ENCODE assay signal across 1 cellular context in genomic region chr13:94601446-94602431, GRCh38.
TF ChIP-seq lines count a peak whose summit lies in the region.

Gene GPR180, plus strand, starts transcription at chr13:94601857. Its CDS starts 71 bp downstream, at chr13:94601928.

TF ChIP-seq in HEK293, 187 proteins besides CTCF, POLR2A, EP300 and RAD21 (continued from another document and continues in another):
- TF ChIP-seq ZBTB44 (tag by site-specific recombination; IDR thresholded peaks at IDR 0.05), result 0 out of 2 replicates have a peak, but pooled peaks have one; percentile 37
- peak; percentile 84; the same call in 1 of the 2 replicates for TF ChIP-seq KLF7 (tag by site-specific recombination; IDR thresholded peaks at IDR 0.05; ENCODE audit: borderline replicate concordance)
- TF ChIP-seq ZNF362 (tag by site-specific recombination; IDR thresholded peaks at IDR 0.05), result peak; percentile 48; the same call in 1 of the 2 replicates
- peak; percentile 30; the same call in 1 of the 2 replicates for TF ChIP-seq ZNF146 (tag by site-specific recombination; IDR thresholded peaks at IDR 0.05)
- no peak for TF ChIP-seq RBAK (tag by site-specific recombination; IDR thresholded peaks at IDR 0.05)
- TF ChIP-seq ZNF624 (tag by site-specific recombination; IDR thresholded peaks at IDR 0.05), result no peak
- peak; percentile 86 for TF ChIP-seq GLIS1 (tag by site-specific recombination; IDR thresholded peaks at IDR 0.05)
- no peak for TF ChIP-seq YY2 (tag by site-specific recombination; IDR thresholded peaks at IDR 0.05)
- peak; percentile 67; the same call in 1 of the 2 replicates for TF ChIP-seq ZFP69B (tag by site-specific recombination; IDR thresholded peaks at IDR 0.05)
- TF ChIP-seq ZFP37 (tag by site-specific recombination; IDR thresholded peaks at IDR 0.05), result peak; percentile 74; the same call in 1 of the 2 replicates
- peak; percentile 52 for TF ChIP-seq ZIC2 (tag by site-specific recombination; IDR thresholded peaks at IDR 0.05)
- no peak for TF ChIP-seq HOXD13 (CRISPR knock-in tag; IDR thresholded peaks at IDR 0.05; ENCODE audit: borderline replicate concordance)
- TF ChIP-seq ZNF221 (tag by site-specific recombination; IDR thresholded peaks at IDR 0.05; ENCODE audit: borderline replicate concordance), result no peak
- TF ChIP-seq ZNF645 (tag by site-specific recombination; IDR thresholded peaks at IDR 0.05), result no peak
- peak; percentile 89 for TF ChIP-seq ZNF341 (tag by site-specific recombination; IDR thresholded peaks at IDR 0.05; ENCODE audit: low read depth)
- no peak for TF ChIP-seq ZNF488 (tag by site-specific recombination; IDR thresholded peaks at IDR 0.05)
- peak; percentile 98 for TF ChIP-seq GLIS2 (tag by site-specific recombination; IDR thresholded peaks at IDR 0.05)
- peak; percentile 59; the same call in 1 of the 2 replicates for TF ChIP-seq KLF10 (tag by site-specific recombination; IDR thresholded peaks at IDR 0.05)
- no peak for TF ChIP-seq ZNF48 (tag by site-specific recombination; IDR thresholded peaks at IDR 0.05)
- 0 out of 2 replicates have a peak, but pooled peaks have one; percentile 60 for TF ChIP-seq ZBTB7A (tag by site-specific recombination; IDR thresholded peaks at IDR 0.05; ENCODE audit: low read depth)
- TF ChIP-seq ZNF692 (tag by site-specific recombination; IDR thresholded peaks at IDR 0.05), result peak; percentile 80
- no peak for TF ChIP-seq ZNF280C (tag by site-specific recombination; IDR thresholded peaks at IDR 0.05)
- no peak for TF ChIP-seq ZNF350 (tag by site-specific recombination; IDR thresholded peaks at IDR 0.05)
- TF ChIP-seq OSR2 (tag by site-specific recombination; IDR thresholded peaks at IDR 0.05), result peak; percentile 8; the same call in 1 of the 2 replicates
- peak; percentile 81 for TF ChIP-seq ZNF600 (tag by site-specific recombination; IDR thresholded peaks at IDR 0.05)
- no peak for TF ChIP-seq ZNF473 (tag by site-specific recombination; IDR thresholded peaks at IDR 0.05)
- 0 out of 2 replicates have a peak, but pooled peaks have one; percentile 30 for TF ChIP-seq ZNF121 (tag by site-specific recombination; IDR thresholded peaks at IDR 0.05)
- peak; percentile 88 for TF ChIP-seq ZNF449 (tag by site-specific recombination; IDR thresholded peaks at IDR 0.05)
- TF ChIP-seq ZBTB6 (tag by site-specific recombination; IDR thresholded peaks at IDR 0.05), result peak; percentile 95
- TF ChIP-seq ZNF132 (tag by site-specific recombination; IDR thresholded peaks at IDR 0.05; ENCODE audit: borderline replicate concordance), result no peak
- no peak for TF ChIP-seq ZNF548 (tag by site-specific recombination; IDR thresholded peaks at IDR 0.05)
- TF ChIP-seq ZNF704 (tag by site-specific recombination; IDR thresholded peaks at IDR 0.05), result 0 out of 2 replicates have a peak, but pooled peaks have one; percentile 49
- peak; percentile 76 for TF ChIP-seq KLF1 (tag by site-specific recombination; IDR thresholded peaks at IDR 0.05)
- TF ChIP-seq ZNF133 (tag by site-specific recombination; IDR thresholded peaks at IDR 0.05), result no peak
- TF ChIP-seq ZNF510 (tag by site-specific recombination; IDR thresholded peaks at IDR 0.05; ENCODE audit: insufficient replicate concordance), result peak; percentile 93
- TF ChIP-seq ZNF513 (tag by site-specific recombination; IDR thresholded peaks at IDR 0.05), result no peak; the same call in 1 of the 2 replicates
- no peak for TF ChIP-seq ZNF26 (tag by site-specific recombination; IDR thresholded peaks at IDR 0.05)
- no peak for TF ChIP-seq ZNF214 (tag by site-specific recombination; IDR thresholded peaks at IDR 0.05; ENCODE audit: borderline replicate concordance)
- TF ChIP-seq SP3 (tag by site-specific recombination; IDR thresholded peaks at IDR 0.05), result peak; percentile 75
- TF ChIP-seq KLF9 (tag by site-specific recombination; IDR thresholded peaks at IDR 0.05; ENCODE audit: low read depth), result peak; percentile 87
- TF ChIP-seq ZNF354C (tag by site-specific recombination; IDR thresholded peaks at IDR 0.05; ENCODE audit: borderline replicate concordance, low read depth), result no peak
